ENCODE assay signal across 19 cellular contexts in the genomic region with DNA sequence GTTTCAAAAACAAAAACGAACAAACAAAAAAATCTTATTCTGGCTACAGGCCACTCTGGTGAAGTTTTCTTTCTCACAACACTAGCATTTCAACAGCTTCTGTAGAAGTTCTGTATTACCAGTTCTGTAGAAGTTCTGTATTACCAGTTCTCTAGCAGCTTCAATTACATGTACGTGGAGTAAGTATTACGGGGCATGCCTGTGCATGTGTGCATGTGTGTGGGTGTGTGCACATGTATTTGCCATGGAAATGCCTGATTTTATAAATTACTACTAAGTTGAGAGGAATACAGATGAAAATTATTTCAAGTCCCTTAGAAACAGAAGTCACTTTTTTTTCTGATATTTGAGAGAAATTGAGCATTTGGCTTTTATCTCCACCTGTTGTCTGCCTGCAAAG.
"Had no signal": no experiment of that assay in that cellular context is flagged by ENCODE, and none has a peak within 500 bp of the region (broad histone marks: within the 10 kb centered on the region; RNA-seq: fewer than 3 reads in every experiment).

No MANE protein-coding gene starts in this region.

- ATAC-seq: left colon, lower lobe of right lung had no signal

- H3K27ac Mint-ChIP-seq: brain, mesothelial cell of epicardium, progenitor cell of endocrine pancreas had no signal

- H3K36me3 Mint-ChIP-seq: brain, mesothelial cell of epicardium had no signal

- H3K4me3 Mint-ChIP-seq: brain; central memory CD8-positive, alpha-beta T cell; mesothelial cell of epicardium; nephron progenitor cell; T-helper 1 cell treated with Interleukin-12 subunit alpha and Interleukin-12 subunit beta and Interleukin-4 antibody, amounts not matched to agents 30 μg/mL and 1 μg/mL, for 36 hours had no signal

- H3K27me3 ChIP-seq: esophagus muscularis mucosa, right atrium auricular region, transverse colon had no signal

- H3K27me3 Mint-ChIP-seq: central memory CD8-positive, alpha-beta T cell; progenitor cell of endocrine pancreas had no signal

- H3K9me3 ChIP-seq: lower lobe of right lung, transverse colon had no signal

- H3K4me1 ChIP-seq: lower lobe of right lung, transverse colon had no signal

- H3K36me3 ChIP-seq: esophagus muscularis mucosa, lower lobe of right lung, right atrium auricular region, transverse colon had no signal

- H3K4me3 ChIP-seq: coronary artery, esophagus muscularis mucosa, lower lobe of right lung, right atrium auricular region, transverse colon had no signal

- DNase-seq: activated CD4-positive, alpha-beta T cell treated with anti-CD3 and anti-CD28 coated beads, Interleukin-2, amount 50 U/mL, for 48 hours; activated naive CD4-positive, alpha-beta T cell; anterior cingulate cortex; left colon; lower lobe of right lung; nephron progenitor cell; nucleus accumbens; stimulated activated CD4-positive, alpha-beta T cell treated with anti-CD3 and anti-CD28 coated beads, Interleukin-2, amount 100 ng/mL, for 24 hours; stimulated activated naive CD8-positive, alpha-beta T cell treated with anti-CD3 and anti-CD28 coated beads, Interleukin-15, Interleukin-2, amounts not matched to agents 100 U/mL and 50 U/mL, for 24 hours; substantia nigra; transverse colon had no signal
